Comparison of ENCODE assay signal across 9 cellular contexts in genomic region chr1:43207229-43207853, GRCh38. TPM values are rescaled to one million over a fixed set of nuclear protein-coding genes. Genes with fewer than 3 reads are reported as not detected.
DNase-seq lines count a peak whose midpoint lies in the region; ATAC-seq and TF ChIP-seq lines count a peak whose summit lies in the region.
"Had no signal": no experiment of that assay in that cellular context is flagged by ENCODE, and none has a peak within 500 bp of the region (broad histone marks: within the 10 kb centered on the region; RNA-seq: fewer than 3 reads in every experiment).

No MANE protein-coding gene starts in this region.

- H3K27ac ChIP-seq in left lung (peak overlapping the region; percentile 46 to 71), upper lobe of right lung (peak overlapping the region; percentile 70)

- H3K27me3 ChIP-seq in left lung, result no peaks in the 10 kb centered on the region
- H3K27me3 ChIP-seq in upper lobe of right lung, result no peaks in the 10 kb centered on the region
- H3K27me3 ChIP-seq in HAP-1 (ENCODE audit: low read depth), result no peaks in the 10 kb centered on the region

- intact Hi-C loops in activated CD4-positive, alpha-beta T cell treated with anti-CD3 and anti-CD28 coated beads, Interleukin-2, amount 10 ng/mL, durations not matched to agents 24 days and 14 days (cut with micrococcal nuclease), result no loop called here
- intact Hi-C loops in left lung (cut with DNase I), result no loop called here
- intact Hi-C loops in upper lobe of right lung (cut with DNase I), result no loop called here

- H3K4me1 ChIP-seq in left lung (peaks cover 8 to 17% of the 10 kb centered on the region in 2 donors), upper lobe of right lung (peaks cover 19% of the 10 kb centered on the region), HAP-1 (peaks cover 5% of the 10 kb centered on the region)

- no peaks in the 10 kb centered on the region for H3K36me3 Mint-ChIP-seq in activated CD4-positive, alpha-beta T cell treated with anti-CD3 and anti-CD28 coated beads, Interleukin-2, amount 10 ng/mL, durations not matched to agents 24 days and 14 days (ENCODE audit: low read depth)
- H3K36me3 Mint-ChIP-seq: activated naive CD4-positive, alpha-beta T cell treated with anti-CD3 and anti-CD28 coated beads, Interleukin-2, amount 10 ng/mL, durations not matched to agents 7 days and 5 days had no signal

- no peak overlapping the region for H3K4me3 Mint-ChIP-seq in activated CD4-positive, alpha-beta T cell treated with anti-CD3 and anti-CD28 coated beads, Interleukin-2, amount 10 ng/mL, durations not matched to agents 24 days and 14 days
- H3K4me3 Mint-ChIP-seq: activated naive CD4-positive, alpha-beta T cell treated with anti-CD3 and anti-CD28 coated beads, Interleukin-2, amount 10 ng/mL, durations not matched to agents 7 days and 5 days had no signal

- H3K4me3 ChIP-seq in cardiac fibroblast (replicated peaks in 1 of 2; ENCODE audit: low read depth in 2 of 2, low read length in 2 of 2) (peak overlapping the region in 1 of 2 donors; percentile 21), left lung (no peak overlapping the region), upper lobe of right lung (peak overlapping the region; percentile 8), HAP-1 (no peak overlapping the region)

- peaks cover 7% of the 10 kb centered on the region for H3K9me3 Mint-ChIP-seq in activated CD4-positive, alpha-beta T cell treated with anti-CD3 and anti-CD28 coated beads, Interleukin-2, amount 10 ng/mL, durations not matched to agents 24 days and 14 days

- H3K36me3 ChIP-seq in left lung (no peaks in the 10 kb centered on the region), upper lobe of right lung (no peaks in the 10 kb centered on the region), HAP-1 (replicated peaks) (no peaks in the 10 kb centered on the region)

- DNase-seq in activated CD4-positive, alpha-beta T cell treated with anti-CD3 and anti-CD28 coated beads, Interleukin-2, amount 10 ng/mL, durations not matched to agents 24 days and 14 days, result peak; percentile 33
- no peak for DNase-seq in activated CD4-positive, alpha-beta T cell treated with anti-CD3 and anti-CD28 coated beads, Interleukin-2, amount 50 U/mL, for 1 hour
- peak; percentile 51 to 84 for DNase-seq in cardiac fibroblast (ENCODE audit: low read depth in 2 of 2)
- no peak for DNase-seq in left lung
- DNase-seq in upper lobe of right lung, result no peak
- DNase-seq in HAP-1 (ENCODE audit: low spot score in 2 of 2), result no peak
- DNase-seq in occipital lobe (lab: John Stamatoyannopoulos, UW), result no peak
- DNase-seq in activated CD4-positive, alpha-beta T cell treated with anti-CD3 and anti-CD28 coated beads, Interleukin-2, amount 50 U/mL, for 4 hours, result no peak
- DNase-seq: activated naive CD4-positive, alpha-beta T cell treated with anti-CD3 and anti-CD28 coated beads, Interleukin-2, amount 10 ng/mL, durations not matched to agents 7 days and 5 days had no signal

- in situ Hi-C loops in HAP-1 (cut with MboI; ENCODE audit: low sequenced_read_pairs), result no loop called here

- peaks cover 5% of the 10 kb centered on the region for H3K27me3 Mint-ChIP-seq in activated CD4-positive, alpha-beta T cell treated with anti-CD3 and anti-CD28 coated beads, Interleukin-2, amount 10 ng/mL, durations not matched to agents 24 days and 14 days

- H3K4me1 Mint-ChIP-seq in activated CD4-positive, alpha-beta T cell treated with anti-CD3 and anti-CD28 coated beads, Interleukin-2, amount 10 ng/mL, durations not matched to agents 24 days and 14 days, result no peaks in the 10 kb centered on the region

- H3K9me3 ChIP-seq in left lung (no peaks in the 10 kb centered on the region), upper lobe of right lung (no peaks in the 10 kb centered on the region), HAP-1 (no peaks in the 10 kb centered on the region; the same call in 1 of the 2 replicates)

- ATAC-seq in left lung, result peak; percentile 34
- ATAC-seq in upper lobe of right lung, result peak; percentile 12

- TF ChIP-seq CTCF in cardiac fibroblast (IDR thresholded peaks at IDR 0.05; ENCODE audit: low read depth, low read length), result no peak
- no peak for TF ChIP-seq CTCF in left lung (IDR thresholded peaks at IDR 0.05)
- no peak for TF ChIP-seq CTCF in upper lobe of right lung (IDR thresholded peaks at IDR 0.05)

- H3K27ac Mint-ChIP-seq in activated CD4-positive, alpha-beta T cell treated with anti-CD3 and anti-CD28 coated beads, Interleukin-2, amount 10 ng/mL, durations not matched to agents 24 days and 14 days, result no peak overlapping the region
- H3K27ac Mint-ChIP-seq: activated naive CD4-positive, alpha-beta T cell treated with anti-CD3 and anti-CD28 coated beads, Interleukin-2, amount 10 ng/mL, durations not matched to agents 7 days and 5 days had no signal

RNA-seq across cellular contexts. Expression of gene CFAP57, which starts 35.2 kb away (rescaled TPM):
- total RNA-seq in activated CD4-positive, alpha-beta T cell treated with anti-CD3 and anti-CD28 coated beads, Interleukin-2, amount 10 ng/mL, durations not matched to agents 24 days and 14 days, result 0.40 TPM in 1 of 2 replicates, not detected in the other
- total RNA-seq in left lung, result 1 to 10 TPM in 1 of 2 donors, under 1 TPM in 1; 0.73 to 2.4 TPM
- 0.17 TPM for total RNA-seq in upper lobe of right lung
- 1.4 TPM for total RNA-seq in occipital lobe

RNA-seq across cellular contexts. Expression of gene EBNA1BP2, which starts 35.3 kb away (rescaled TPM):
- total RNA-seq in activated CD4-positive, alpha-beta T cell treated with anti-CD3 and anti-CD28 coated beads, Interleukin-2, amount 10 ng/mL, durations not matched to agents 24 days and 14 days, result 134 and 135 TPM in 2 replicates
- 10 to 100 TPM; 32.1 to 55.1 TPM for total RNA-seq in left lung
- 28.1 TPM for total RNA-seq in upper lobe of right lung
- 46.8 TPM for total RNA-seq in occipital lobe

Comparison
In these comparisons a context has a peak if more than half of its experiments do, and no peak if none do; other contexts are left out.
1. DNase-seq: peak in activated CD4-positive, alpha-beta T cell treated with anti-CD3 and anti-CD28 coated beads, Interleukin-2, amount 10 ng/mL, durations not matched to agents 24 days and 14 days (single experiment) and cardiac fibroblast (2 of 2); none in activated CD4-positive, alpha-beta T cell treated with anti-CD3 and anti-CD28 coated beads, Interleukin-2, amount 50 U/mL, for 1 hour (single experiment), left lung (0 of 2), upper lobe of right lung (single experiment), HAP-1 (0 of 2), occipital lobe (single experiment) and activated CD4-positive, alpha-beta T cell treated with anti-CD3 and anti-CD28 coated beads, Interleukin-2, amount 50 U/mL, for 4 hours (0 of 2).